ENCODE assay signal across 8 cellular contexts in the genomic region with DNA sequence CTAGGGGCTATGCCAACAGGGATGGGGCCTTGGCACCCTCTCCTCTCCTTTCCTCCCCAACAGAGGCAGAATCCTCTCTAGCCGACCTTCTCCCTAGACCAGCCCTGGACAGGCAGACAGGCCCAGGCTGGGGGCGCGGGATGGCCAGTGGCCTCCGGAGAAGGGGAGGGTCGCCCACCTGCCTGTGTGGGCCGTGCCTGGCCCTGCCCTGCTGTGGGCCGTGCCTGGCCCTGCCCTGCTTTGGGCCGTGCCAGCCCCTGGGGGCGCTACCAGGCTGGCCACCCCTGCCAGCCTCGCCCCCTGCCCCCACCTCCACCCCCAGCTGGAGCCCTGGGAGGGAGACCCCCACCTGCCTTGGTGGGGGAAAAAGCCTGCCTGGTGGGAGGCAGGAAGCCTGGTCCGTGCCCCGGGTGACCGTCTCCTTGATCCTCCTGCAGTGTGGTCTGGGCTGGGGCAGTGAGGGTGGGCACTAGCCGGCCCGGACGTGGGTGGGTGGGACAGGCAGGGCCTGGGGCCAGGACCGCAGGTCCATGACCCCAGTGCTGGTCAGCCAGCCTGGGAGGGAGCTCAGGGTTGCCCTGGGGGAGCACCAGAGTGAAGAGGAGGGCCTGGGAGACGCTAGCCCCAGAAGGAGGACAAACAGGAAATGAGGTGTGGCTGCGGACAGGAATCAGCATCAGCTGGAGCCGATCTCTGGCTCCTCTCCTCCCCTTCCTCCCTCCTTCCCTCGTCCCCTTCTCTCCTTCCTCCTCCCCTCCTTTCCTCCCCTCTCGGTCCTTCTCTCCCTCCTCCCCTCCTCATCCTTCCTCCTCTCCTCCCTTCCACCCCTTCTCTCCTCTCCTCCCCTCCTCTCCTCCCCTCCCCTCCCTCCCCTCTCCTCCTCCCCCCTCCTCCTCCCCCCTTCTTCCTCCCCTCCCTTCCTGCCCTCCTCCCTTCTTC. TPM values are rescaled to one million over a fixed set of nuclear protein-coding genes. Genes with fewer than 3 reads are reported as not detected.
DNase-seq lines count a peak whose midpoint lies in the region; ATAC-seq and TF ChIP-seq lines count a peak whose summit lies in the region.

No MANE protein-coding gene starts in this region.

- ATAC-seq in sciatic nerve (peak; percentile 73), HG03045 (IDR thresholded peaks at IDR 0.05; ENCODE audit: unreplicated experiment) (no peak)

- no peaks in the 10 kb centered on the region for H3K9me3 ChIP-seq in BLaER1
- no peaks in the 10 kb centered on the region for H3K9me3 ChIP-seq in WERI-Rb-1 (ENCODE audit: severe bottlenecking)

- H3K27ac ChIP-seq in BLaER1 (peak overlapping the region; percentile 73), HL-60 (replicated peaks) (peak overlapping the region; percentile 38), WERI-Rb-1 (peak overlapping the region; percentile 20; the same call in 1 of the 2 replicates)

- H3K9ac ChIP-seq in BLaER1, result 0 out of 2 replicates have a peak overlapping the region, but pooled peaks have one; percentile 50

- intact Hi-C loops in sciatic nerve (cut with DNase I), result no loop called here

- DNase-seq in HL-60 (ENCODE audit: low read depth in 1 of 2, low spot score in 1 of 2), result peak in 1 of 2 experiments; percentile 26
- DNase-seq in WERI-Rb-1, result no peak
- peak; percentile 72 to 84 for DNase-seq in foreskin fibroblast
- peak; percentile 82 for DNase-seq in sciatic nerve (ENCODE audit: low spot score)
- no peak for DNase-seq in NCI-H1092 treated with DMSO at 0.1 percent for 48 hours (lab: John Stamatoyannopoulos, UW)
- no peak for DNase-seq in NCI-H128 (lab: John Stamatoyannopoulos, UW; ENCODE audit: unreplicated experiment)

- H3K36me3 ChIP-seq in BLaER1 (no peaks in the 10 kb centered on the region), WERI-Rb-1 (no peaks in the 10 kb centered on the region)

- H3K4me3 ChIP-seq in BLaER1, result no peak overlapping the region
- no peak overlapping the region for H3K4me3 ChIP-seq in HL-60 (replicated peaks; ENCODE audit: insufficient read depth, low read length)
- H3K4me3 ChIP-seq in WERI-Rb-1 (ENCODE audit: low read depth, low read length), result no peak overlapping the region
- peak overlapping the region; percentile 15 to 19 for H3K4me3 ChIP-seq in foreskin fibroblast (ENCODE audit: low read depth in 1 of 2, low read length in 2 of 2)

- no peaks in the 10 kb centered on the region for H3K27me3 ChIP-seq in BLaER1
- no peaks in the 10 kb centered on the region for H3K27me3 ChIP-seq in HL-60 (ENCODE audit: insufficient read depth, poor library complexity, severe bottlenecking)
- no peaks in the 10 kb centered on the region for H3K27me3 ChIP-seq in WERI-Rb-1 (ENCODE audit: insufficient read depth, low read depth, severe bottlenecking)

- peaks cover 95% of the 10 kb centered on the region for H3K4me1 ChIP-seq in BLaER1

- peak overlapping the region; percentile 77 for H3K4me2 ChIP-seq in BLaER1

- H4K20me1 ChIP-seq in BLaER1, result no peaks in the 10 kb centered on the region

- TF ChIP-seq CTCF in HL-60 (IDR thresholded peaks at IDR 0.05; ENCODE audit: insufficient read depth, low read length) (no peak), WERI-Rb-1 (IDR thresholded peaks at IDR 0.05; ENCODE audit: low read depth, low read length) (no peak), foreskin fibroblast (IDR thresholded peaks at IDR 0.05; ENCODE audit: low read depth, low read length) (no peak)

RNA-seq across cellular contexts. Expression of a gene that starts 5.1 kb away (rescaled TPM):
- total RNA-seq in sciatic nerve, result 140 TPM

RNA-seq across cellular contexts. Expression of a gene that starts 40.0 kb away (rescaled TPM):
- total RNA-seq in sciatic nerve, result 54.0 TPM

RNA-seq across cellular contexts. Expression of a gene that starts 40.6 kb away (rescaled TPM):
- 37.8 TPM for total RNA-seq in sciatic nerve

RNA-seq across cellular contexts. Expression of a gene that starts 40.6 kb away (rescaled TPM):
- total RNA-seq in sciatic nerve, result 65.7 TPM

Comparison
In these comparisons a context has a peak if more than half of its experiments do, and no peak if none do; other contexts are left out.
1. H3K27ac ChIP-seq: peak in every context shown above with its lines; median percentile 73 in BLaER1; 38 in HL-60; 20 in WERI-Rb-1.
2. H3K4me3 ChIP-seq: peak in foreskin fibroblast (2 of 2); none in BLaER1 (single experiment), HL-60 (single experiment) and WERI-Rb-1 (single experiment).
3. DNase-seq: peak in foreskin fibroblast (2 of 2) and sciatic nerve (single experiment); none in WERI-Rb-1 (single experiment), NCI-H1092 treated with DMSO at 0.1 percent for 48 hours (single experiment) and NCI-H128 (single experiment).